Comparison of ENCODE assay signal across 32 cellular contexts in the genomic region with DNA sequence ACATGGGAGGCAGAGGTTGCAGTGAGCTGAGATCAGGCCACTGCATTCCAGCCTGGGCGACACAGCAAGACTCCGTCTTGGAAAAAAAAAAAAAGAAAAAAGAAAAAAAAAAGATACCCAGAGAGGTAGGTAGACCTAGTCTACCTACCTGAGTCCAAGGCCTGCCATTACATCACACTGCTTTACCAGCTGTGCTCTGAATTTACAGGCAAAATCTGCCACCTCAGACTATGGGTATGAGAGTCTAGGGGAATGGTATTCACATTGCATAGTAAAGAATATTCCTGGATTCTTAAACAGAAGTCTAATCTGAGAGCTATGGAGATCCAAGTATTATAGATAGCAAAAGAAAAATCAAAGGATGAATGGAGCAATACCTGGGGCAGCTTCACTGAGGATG.
"Had no signal": no experiment of that assay in that cellular context is flagged by ENCODE, and none has a peak within 500 bp of the region (broad histone marks: within the 10 kb centered on the region; RNA-seq: fewer than 3 reads in every experiment).

No MANE protein-coding gene starts in this region.

- H3K4me3 ChIP-seq: adrenal gland, body of pancreas, breast epithelium had no signal

- H3K4me1 Mint-ChIP-seq: activated CD4-positive, alpha-beta memory T cell treated with anti-CD3 and anti-CD28 coated beads, Interleukin-2, amount 10 ng/mL, durations not matched to agents 7 days and 5 days; activated CD4-positive, alpha-beta T cell treated with anti-CD3 and anti-CD28 coated beads for 36 hours; activated CD4-positive, alpha-beta T cell treated with anti-CD3 and anti-CD28 coated beads, Interleukin-2, amount 10 ng/mL, durations not matched to agents 7 days and 5 days; activated CD8-positive, alpha-beta memory T cell treated with anti-CD3 and anti-CD28 coated beads, Interleukin-2, amount 10 ng/mL, durations not matched to agents 7 days and 5 days; activated naive CD8-positive, alpha-beta T cell treated with anti-CD3 and anti-CD28 coated beads for 36 hours had no signal

- H3K4me3 Mint-ChIP-seq: activated CD4-positive, alpha-beta memory T cell treated with anti-CD3 and anti-CD28 coated beads, Interleukin-2, amount 10 ng/mL, durations not matched to agents 7 days and 5 days; activated CD4-positive, alpha-beta T cell treated with anti-CD3 and anti-CD28 coated beads for 36 hours; activated CD4-positive, alpha-beta T cell treated with anti-CD3 and anti-CD28 coated beads, Interleukin-2, amount 10 ng/mL, durations not matched to agents 7 days and 5 days; activated CD8-positive, alpha-beta memory T cell treated with anti-CD3 and anti-CD28 coated beads, Interleukin-2, amount 10 ng/mL, durations not matched to agents 7 days and 5 days; activated naive CD4-positive, alpha-beta T cell treated with anti-CD3 and anti-CD28 coated beads for 36 hours; activated naive CD8-positive, alpha-beta T cell treated with anti-CD3 and anti-CD28 coated beads for 36 hours; T-helper 1 cell treated with Interleukin-12 subunit alpha and Interleukin-12 subunit beta and Interleukin-4 antibody, amounts not matched to agents 30 μg/mL and 1 μg/mL, for 36 hours had no signal

- H3K36me3 Mint-ChIP-seq: activated naive CD4-positive, alpha-beta T cell treated with anti-CD3 and anti-CD28 coated beads, Interleukin-2, amount 50 U/mL, for 72 hours had no signal

- H3K36me3 ChIP-seq: adrenal gland, brain microvascular endothelial cell, breast epithelium had no signal

- H3K27me3 Mint-ChIP-seq: activated CD4-positive, alpha-beta memory T cell treated with anti-CD3 and anti-CD28 coated beads, Interleukin-2, amount 10 ng/mL, durations not matched to agents 7 days and 5 days; activated CD4-positive, alpha-beta T cell treated with anti-CD3 and anti-CD28 coated beads for 36 hours; activated CD4-positive, alpha-beta T cell treated with anti-CD3 and anti-CD28 coated beads, Interleukin-2, amount 10 ng/mL, durations not matched to agents 7 days and 5 days; activated CD8-positive, alpha-beta memory T cell treated with anti-CD3 and anti-CD28 coated beads, Interleukin-2, amount 10 ng/mL, durations not matched to agents 7 days and 5 days; activated naive CD8-positive, alpha-beta T cell treated with anti-CD3 and anti-CD28 coated beads for 36 hours had no signal

- H3K27ac ChIP-seq: adrenal gland, body of pancreas, brain microvascular endothelial cell, breast epithelium, VCaP had no signal

- DNase-seq: activated CD4-positive, alpha-beta memory T cell treated with anti-CD3 and anti-CD28 coated beads, Interleukin-2, amount 10 ng/mL, durations not matched to agents 7 days and 5 days; activated CD4-positive, alpha-beta T cell treated with anti-CD3 and anti-CD28 coated beads for 1 hour; activated CD4-positive, alpha-beta T cell treated with anti-CD3 and anti-CD28 coated beads for 36 hours; activated CD4-positive, alpha-beta T cell treated with anti-CD3 and anti-CD28 coated beads for 48 hours; activated CD4-positive, alpha-beta T cell treated with anti-CD3 and anti-CD28 coated beads, Interleukin-2, amount 10 ng/mL, durations not matched to agents 7 days and 5 days; activated CD4-positive, alpha-beta T cell treated with anti-CD3 and anti-CD28 coated beads, Interleukin-2, amount 50 U/mL, for 48 hours; activated CD4-positive, CD25-positive, alpha-beta regulatory T cell; activated CD8-positive, alpha-beta memory T cell treated with anti-CD3 and anti-CD28 coated beads for 24 hours; activated CD8-positive, alpha-beta memory T cell treated with anti-CD3 and anti-CD28 coated beads, Interleukin-2, amount 10 ng/mL, durations not matched to agents 7 days and 5 days; activated CD8-positive, alpha-beta memory T cell treated with anti-CD3 and anti-CD28 coated beads, Interleukin-2, amount 50 U/mL, for 48 hours; activated effector memory CD4-positive, alpha-beta T cell treated with anti-CD3 and anti-CD28 coated beads, Interleukin-2, amount 50 U/mL, for 16 hours; activated gamma-delta T cell treated with Interleukin-2 at 50 U/mL for 16 hours; activated naive CD4-positive, alpha-beta T cell; activated naive CD4-positive, alpha-beta T cell treated with anti-CD3 and anti-CD28 coated beads for 36 hours; activated naive CD4-positive, alpha-beta T cell treated with anti-CD3 and anti-CD28 coated beads, Interleukin-2, amount 50 U/mL, for 16 hours; activated naive CD8-positive, alpha-beta T cell treated with anti-CD3 and anti-CD28 coated beads for 36 hours; activated T-cell treated with anti-CD3 and anti-CD28 coated beads, Interleukin-2, amount 50 U/mL, for 1 hour; activated T-cell treated with anti-CD3 and anti-CD28 coated beads, Interleukin-2, amount 50 U/mL, for 48 hours; adrenal gland; amniotic stem cell; aorta; body of pancreas; brain microvascular endothelial cell; central memory CD4-positive, alpha-beta T cell; SW 1271; T-helper 1 cell; T1000 had no signal

- H3K27me3 ChIP-seq: adrenal gland, body of pancreas, brain microvascular endothelial cell, breast epithelium had no signal

- H3K9me3 Mint-ChIP-seq: activated naive CD4-positive, alpha-beta T cell treated with anti-CD3 and anti-CD28 coated beads, Interleukin-2, amount 50 U/mL, for 72 hours; activated naive CD8-positive, alpha-beta T cell treated with anti-CD3 and anti-CD28 coated beads for 36 hours; T-helper 1 cell treated with Interleukin-12 subunit alpha and Interleukin-12 subunit beta and Interleukin-4 antibody, amounts not matched to agents 30 μg/mL and 1 μg/mL, for 36 hours had no signal

- ATAC-seq: activated CD4-positive, alpha-beta T cell treated with anti-CD3 and anti-CD28 coated beads for 36 hours; activated CD4-positive, CD25-positive, alpha-beta regulatory T cell treated with anti-CD3 and anti-CD28 coated beads, Interleukin-2, amount 50 U/mL, for 24 hours; activated CD8-positive, alpha-beta memory T cell treated with anti-CD3 and anti-CD28 coated beads, Interleukin-2, amount 10 ng/mL, durations not matched to agents 7 days and 5 days; activated naive CD4-positive, alpha-beta T cell treated with anti-CD3 and anti-CD28 coated beads, Interleukin-2, amount 50 U/mL, for 72 hours; body of pancreas had no signal

- H3K27ac Mint-ChIP-seq: activated CD4-positive, alpha-beta memory T cell treated with anti-CD3 and anti-CD28 coated beads, Interleukin-2, amount 10 ng/mL, durations not matched to agents 7 days and 5 days; activated CD4-positive, alpha-beta T cell treated with anti-CD3 and anti-CD28 coated beads for 36 hours; activated CD4-positive, alpha-beta T cell treated with anti-CD3 and anti-CD28 coated beads, Interleukin-2, amount 10 ng/mL, durations not matched to agents 7 days and 5 days; activated CD8-positive, alpha-beta memory T cell treated with anti-CD3 and anti-CD28 coated beads, Interleukin-2, amount 10 ng/mL, durations not matched to agents 7 days and 5 days; activated naive CD4-positive, alpha-beta T cell treated with anti-CD3 and anti-CD28 coated beads for 36 hours; activated naive CD8-positive, alpha-beta T cell treated with anti-CD3 and anti-CD28 coated beads for 36 hours; T-helper 1 cell treated with Interleukin-12 subunit alpha and Interleukin-12 subunit beta and Interleukin-4 antibody, amounts not matched to agents 30 μg/mL and 1 μg/mL, for 36 hours had no signal

- H3K4me1 ChIP-seq: body of pancreas, breast epithelium had no signal

- H3K9me3 ChIP-seq: adrenal gland, body of pancreas, breast epithelium had no signal
